20 cellular contexts compared by ENCODE assay signal in the genomic region with DNA sequence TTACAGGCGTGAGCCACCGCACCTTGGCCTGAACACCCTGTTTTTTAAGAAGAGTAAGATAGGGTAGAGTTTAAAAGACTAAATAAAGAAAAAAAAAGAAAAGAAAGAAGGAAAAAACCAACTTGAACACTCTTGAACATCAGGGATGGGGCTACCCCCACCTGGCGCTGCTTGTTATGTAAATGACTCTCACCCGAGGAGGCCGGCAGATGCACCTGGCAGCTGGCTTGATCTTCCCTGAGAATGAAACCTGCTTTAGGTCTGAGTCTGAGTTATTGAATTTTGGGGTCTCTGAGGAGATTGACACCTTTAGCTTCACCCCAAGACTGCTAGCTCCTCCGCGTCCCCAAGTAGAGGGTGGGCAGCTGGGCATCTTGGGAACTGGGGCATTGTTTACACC. TPM values are rescaled to one million over a fixed set of nuclear protein-coding genes. Genes with fewer than 3 reads are reported as not detected.
DNase-seq lines count a peak whose midpoint lies in the region; ATAC-seq, FAIRE-seq and TF ChIP-seq lines count a peak whose summit lies in the region.
"Had no signal": no experiment of that assay in that cellular context is flagged by ENCODE, and none has a peak within 500 bp of the region (broad histone marks: within the 10 kb centered on the region; RNA-seq: fewer than 3 reads in every experiment).

No MANE protein-coding gene starts in this region.

- no peaks in the 10 kb centered on the region for H3K79me2 ChIP-seq in astrocyte (ENCODE audit: insufficient read depth, low read length)

- H3K9me3 Mint-ChIP-seq in astrocyte (ENCODE audit: unreplicated experiment) = peaks cover 33% of the 10 kb centered on the region

- peaks cover 3% of the 10 kb centered on the region for H3K36me3 Mint-ChIP-seq in astrocyte (ENCODE audit: low read depth, unreplicated experiment)
- H3K36me3 Mint-ChIP-seq: CD14-positive monocyte; CD8-positive, alpha-beta T cell had no signal

- H3K4me3 ChIP-seq in HUES6 (ENCODE audit: low read depth, low read length) (peak overlapping the region; percentile 46), astrocyte (ENCODE audit: insufficient read depth, low read depth, low read length) (no peak overlapping the region), gastroesophageal sphincter (no peak overlapping the region)
- H3K4me3 ChIP-seq: A549, GM23338 had no signal

- H2AFZ ChIP-seq in astrocyte (ENCODE audit: low read depth, low read length) = no peak overlapping the region
- H2AFZ ChIP-seq: GM23338 had no signal

- WGBS in gastroesophageal sphincter (ENCODE audit: low coverage in 1 of 2), 2 donors = 90% methylated on average over 2 of the region's 7 CpGs; no CpG with 5 or more reads in 1 of the 2 donors

- no peak for TF ChIP-seq EP300 in gastroesophageal sphincter (IDR thresholded peaks at IDR 0.05)

- DNase-seq in NCI-H526 treated with DMSO at 0.1 percent for 48 hours (lab: John Stamatoyannopoulos, UW) (peak; percentile 19), astrocyte (ENCODE audit: low read depth) (no peak), epidermal melanocyte (ENCODE audit: insufficient read length, low spot score) (no peak)
- DNase-seq in activated naive CD4-positive, alpha-beta T cell treated with anti-CD3 and anti-CD28 coated beads, Interleukin-2, amount 50 U/mL, for 16 hours = no peak
- DNase-seq: BE2C; CD8-positive, alpha-beta T cell; COR-L47; DMS153; DMS79 treated with DMSO at 0.1 percent for 48 hours; H7 had no signal

- H3K9ac ChIP-seq in HUES6 (ENCODE audit: low read length) = peak overlapping the region; percentile 69
- no peak overlapping the region for H3K9ac ChIP-seq in astrocyte (ENCODE audit: low read length)

- H3K27ac ChIP-seq in HUES6 (ENCODE audit: low read depth, low read length) (peak overlapping the region; percentile 64; the same call in 1 of the 2 replicates), astrocyte (ENCODE audit: low read depth, low read length) (no peak overlapping the region), gastroesophageal sphincter (no peak overlapping the region)
- H3K27ac ChIP-seq: A549 had no signal

- peaks cover 57% of the 10 kb centered on the region for H3K9me3 ChIP-seq in HUES6 (ENCODE audit: control insufficient read depth, insufficient read depth, low read depth, low read length)
- H3K9me3 ChIP-seq in astrocyte (ENCODE audit: insufficient read depth, low read depth, low read length) = peaks cover 22% of the 10 kb centered on the region
- peaks cover 0 to 45% (median 0%) of the 10 kb centered on the region in 3 donors for H3K9me3 ChIP-seq in gastroesophageal sphincter
- H3K9me3 ChIP-seq: BE2C had no signal

- H3K36me3 ChIP-seq in HUES6 (ENCODE audit: control insufficient read depth, insufficient read depth, low read length) = no peaks in the 10 kb centered on the region
- H3K36me3 ChIP-seq in astrocyte (ENCODE audit: insufficient read depth, low read length) = no peaks in the 10 kb centered on the region
- H3K36me3 ChIP-seq in gastroesophageal sphincter = no peaks in the 10 kb centered on the region
- H3K36me3 ChIP-seq: BE2C had no signal

- no peak overlapping the region for H3K4me3 Mint-ChIP-seq in astrocyte (ENCODE audit: unreplicated experiment)
- H3K4me3 Mint-ChIP-seq: CD14-positive monocyte; CD8-positive, alpha-beta T cell; GM23338 had no signal

- TF ChIP-seq CTCF in astrocyte (IDR thresholded peaks at IDR 0.05; ENCODE audit: insufficient read depth, low read depth, low read length) = no peak
- no peak for TF ChIP-seq CTCF in gastroesophageal sphincter (IDR thresholded peaks at IDR 0.05)

- H3K27ac Mint-ChIP-seq in astrocyte (ENCODE audit: unreplicated experiment) = no peak overlapping the region
- H3K27ac Mint-ChIP-seq: CD14-positive monocyte; CD8-positive, alpha-beta T cell; GM23338 had no signal

- no peak for TF ChIP-seq POLR2A in gastroesophageal sphincter (IDR thresholded peaks at IDR 0.05)

- no peak for ATAC-seq in gastroesophageal sphincter
- ATAC-seq: A549; CD8-positive, alpha-beta T cell; GM23338; HepG2 had no signal

- peaks cover 11% of the 10 kb centered on the region for H3K27me3 Mint-ChIP-seq in astrocyte (ENCODE audit: low read depth, unreplicated experiment)

- no peaks in the 10 kb centered on the region for H4K20me1 ChIP-seq in astrocyte (ENCODE audit: insufficient read depth, low read length)

- H3K4me2 ChIP-seq in astrocyte (ENCODE audit: low read length) = peak overlapping the region; percentile 64
- H3K4me2 ChIP-seq: A549, GM23338 had no signal

- FAIRE-seq in astrocyte (lab: Jason Lieb, UNC) = no peak
- FAIRE-seq: A549, D721Med, G401.6, GM12891, HepG2 had no signal

- H3K27me3 ChIP-seq in HUES6 (ENCODE audit: control insufficient read depth, insufficient read depth, low read length) (no peaks in the 10 kb centered on the region), astrocyte (ENCODE audit: insufficient read depth, low read length) (peaks cover 12% of the 10 kb centered on the region), gastroesophageal sphincter (peaks cover 62% of the 10 kb centered on the region)
- H3K27me3 ChIP-seq: BE2C had no signal

- H3K4me1 ChIP-seq in HUES6 (ENCODE audit: control insufficient read depth, insufficient read depth, low read length) (peaks cover 9% of the 10 kb centered on the region), astrocyte (ENCODE audit: insufficient read depth, low read length) (peaks cover under 1% of the 10 kb centered on the region), gastroesophageal sphincter (no peaks in the 10 kb centered on the region)
- H3K4me1 ChIP-seq: A549, BE2C had no signal

- no peaks in the 10 kb centered on the region for H3K4me1 Mint-ChIP-seq in astrocyte (ENCODE audit: low read depth, unreplicated experiment)
- H3K4me1 Mint-ChIP-seq: CD14-positive monocyte had no signal

RNA-seq across cellular contexts. Expression of a gene that starts 15.5 kb away (rescaled TPM):
- not detected in 2 replicates for total RNA-seq in astrocyte
- 10 to 100 TPM in 3 of 4 donors, 1 to 10 TPM in 1; 7.5 to 59.0 (median 36.7) TPM for total RNA-seq in gastroesophageal sphincter
- total RNA-seq: CD8-positive, alpha-beta T cell; GM23338; HepG2; HT-29 had no signal
